8 cellular contexts compared by ENCODE assay signal in the genomic region with DNA sequence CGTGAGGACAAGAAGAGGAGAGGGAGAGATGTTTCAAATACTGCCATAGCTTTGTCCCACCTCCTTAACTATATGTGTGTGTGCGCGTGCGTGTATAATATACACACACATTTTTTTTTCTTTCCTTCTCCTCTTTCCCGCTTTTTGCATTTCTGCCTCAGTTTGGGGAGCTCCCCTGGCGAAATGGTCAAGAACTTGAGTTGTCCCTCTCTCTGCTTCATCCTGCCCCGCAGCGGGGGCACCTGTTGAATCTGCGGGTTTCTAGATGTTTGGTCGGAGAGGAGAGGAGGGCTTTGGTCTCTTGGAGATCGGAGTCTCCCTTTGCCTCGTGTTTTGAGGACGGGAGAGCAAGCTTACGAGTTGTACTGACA. TPM values are rescaled to one million over a fixed set of nuclear protein-coding genes. Genes with fewer than 3 reads are reported as not detected.
DNase-seq lines count a peak whose midpoint lies in the region; ATAC-seq and TF ChIP-seq lines count a peak whose summit lies in the region.

No MANE protein-coding gene starts in this region.

- H3K4me1 ChIP-seq in HEK293 (ENCODE audit: control insufficient read depth, insufficient read depth, low read length): no peaks in the 10 kb centered on the region
- H3K4me1 ChIP-seq in neural progenitor cell: peaks cover 7% of the 10 kb centered on the region

- no peaks in the 10 kb centered on the region for H3K27me3 ChIP-seq in MG63
- H3K27me3 ChIP-seq in neural progenitor cell: no peaks in the 10 kb centered on the region

- peak overlapping the region; percentile 61 for H3K4me3 ChIP-seq in HEK293 (ENCODE audit: low read depth, low read length)
- H3K4me3 ChIP-seq in MG63: peak overlapping the region; percentile 81
- H3K4me3 ChIP-seq in WI38 (ENCODE audit: low read depth, low read length): peak overlapping the region; percentile 74
- peak overlapping the region; percentile 68 to 79 for H3K4me3 ChIP-seq in foreskin fibroblast (ENCODE audit: low read depth in 1 of 2, low read length in 2 of 2)
- peak overlapping the region; percentile 97 for H3K4me3 ChIP-seq in neural progenitor cell

- CTCF ChIA-PET in HEK293 (lab: Yijun Ruan, JAX): no interaction called here

- peak overlapping the region; percentile 90 for H2AFZ ChIP-seq in neural progenitor cell (replicated peaks)

- peak overlapping the region; percentile 89 for H3K4me3 Mint-ChIP-seq in activated CD4-positive, alpha-beta T cell treated with anti-CD3 and anti-CD28 coated beads, Interleukin-2, amount 10 ng/mL, durations not matched to agents 24 days and 14 days
- H3K4me3 Mint-ChIP-seq in neural progenitor cell: peak overlapping the region; percentile 95

- peaks cover 19% of the 10 kb centered on the region for H3K9me3 Mint-ChIP-seq in activated CD4-positive, alpha-beta T cell treated with anti-CD3 and anti-CD28 coated beads, Interleukin-2, amount 10 ng/mL, durations not matched to agents 24 days and 14 days
- peaks cover 21% of the 10 kb centered on the region for H3K9me3 Mint-ChIP-seq in neural progenitor cell

- H3K27ac Mint-ChIP-seq in activated CD4-positive, alpha-beta T cell treated with anti-CD3 and anti-CD28 coated beads, Interleukin-2, amount 10 ng/mL, durations not matched to agents 24 days and 14 days: peak overlapping the region; percentile 77
- peak overlapping the region; percentile 96 for H3K27ac Mint-ChIP-seq in neural progenitor cell

- H3K9ac ChIP-seq in neural progenitor cell: peak overlapping the region; percentile 64

- no peak for ATAC-seq in GM19452 (IDR thresholded peaks at IDR 0.05; ENCODE audit: unreplicated experiment)

- no peaks in the 10 kb centered on the region for H3F3A ChIP-seq in neural progenitor cell (ENCODE audit: low read depth)

- intact Hi-C loops in activated CD4-positive, alpha-beta T cell treated with anti-CD3 and anti-CD28 coated beads, Interleukin-2, amount 10 ng/mL, durations not matched to agents 24 days and 14 days (cut with micrococcal nuclease): loop anchor here (1.0 to 10.0 kb wide), 4 partner anchors 25 to 390 kb away; a partner anchor contains a TSS

- no peaks in the 10 kb centered on the region for H3K27me3 Mint-ChIP-seq in activated CD4-positive, alpha-beta T cell treated with anti-CD3 and anti-CD28 coated beads, Interleukin-2, amount 10 ng/mL, durations not matched to agents 24 days and 14 days
- peaks cover 4% of the 10 kb centered on the region for H3K27me3 Mint-ChIP-seq in neural progenitor cell (ENCODE audit: insufficient read depth, low read depth)

- H3K36me3 ChIP-seq in HEK293 (ENCODE audit: control insufficient read depth in 2 of 2, insufficient read depth in 1 of 2, low read length in 2 of 2) (peaks cover 0 to 23% of the 10 kb centered on the region in 2 experiments; a peak in 1 of 3 replicates), MG63 (peaks cover 27% of the 10 kb centered on the region), neural progenitor cell (peaks cover 12% of the 10 kb centered on the region)

- H3K4me2 ChIP-seq in neural progenitor cell: peak overlapping the region; percentile 93

- POLR2A ChIA-PET in HEK293 (lab: Yijun Ruan, JAX): interaction anchor here (0.9 kb wide), 1 partner anchor 15 kb away, joined by 3 read pairs; no protein-coding TSS in a partner anchor

- H3K79me2 ChIP-seq in neural progenitor cell (ENCODE audit: low read depth): peaks cover 17% of the 10 kb centered on the region

- DNase-seq in activated CD4-positive, alpha-beta T cell treated with anti-CD3 and anti-CD28 coated beads, Interleukin-2, amount 10 ng/mL, durations not matched to agents 24 days and 14 days: no peak
- no peak for DNase-seq in activated CD4-positive, alpha-beta T cell treated with anti-CD3 and anti-CD28 coated beads, Interleukin-2, amount 50 U/mL, for 1 hour
- DNase-seq in MG63: no peak
- peak; percentile 13 to 62 for DNase-seq in foreskin fibroblast
- peak; percentile 41 for DNase-seq in neural progenitor cell (ENCODE audit: low spot score)

- peaks cover 5% of the 10 kb centered on the region for H3K4me1 Mint-ChIP-seq in activated CD4-positive, alpha-beta T cell treated with anti-CD3 and anti-CD28 coated beads, Interleukin-2, amount 10 ng/mL, durations not matched to agents 24 days and 14 days
- H3K4me1 Mint-ChIP-seq in neural progenitor cell: peaks cover 14% of the 10 kb centered on the region

- peaks cover 31% of the 10 kb centered on the region for H3K36me3 Mint-ChIP-seq in activated CD4-positive, alpha-beta T cell treated with anti-CD3 and anti-CD28 coated beads, Interleukin-2, amount 10 ng/mL, durations not matched to agents 24 days and 14 days (ENCODE audit: low read depth)
- peaks cover 31% of the 10 kb centered on the region for H3K36me3 Mint-ChIP-seq in neural progenitor cell

- H3K9me3 ChIP-seq in HEK293 (ENCODE audit: control insufficient read depth, insufficient read depth, low read depth, low read length) (no peaks in the 10 kb centered on the region), MG63 (peaks cover 17% of the 10 kb centered on the region; the same call in 1 of the 2 replicates), neural progenitor cell (ENCODE audit: low read depth) (no peaks in the 10 kb centered on the region)

- peak overlapping the region; percentile 59; the same call in 1 of the 2 replicates for H3K27ac ChIP-seq in HEK293 (ENCODE audit: extremely low read depth, low read depth, low read length)
- no peak overlapping the region for H3K27ac ChIP-seq in neural progenitor cell

- H4K20me1 ChIP-seq in neural progenitor cell (ENCODE audit: low read depth): no peaks in the 10 kb centered on the region

- TF ChIP-seq CTCF in HEK293 (tag by site-specific recombination; IDR thresholded peaks at IDR 0.05) (no peak), WI38 (IDR thresholded peaks at IDR 0.05; ENCODE audit: low read depth, low read length) (no peak), foreskin fibroblast (IDR thresholded peaks at IDR 0.05; ENCODE audit: low read depth, low read length) (no peak), neural progenitor cell (IDR thresholded peaks at IDR 0.05) (no peak)

TF ChIP-seq in HEK293, 187 proteins besides CTCF, POLR2A, EP300 and RAD21:
- TF ChIP-seq, protein P1, sequence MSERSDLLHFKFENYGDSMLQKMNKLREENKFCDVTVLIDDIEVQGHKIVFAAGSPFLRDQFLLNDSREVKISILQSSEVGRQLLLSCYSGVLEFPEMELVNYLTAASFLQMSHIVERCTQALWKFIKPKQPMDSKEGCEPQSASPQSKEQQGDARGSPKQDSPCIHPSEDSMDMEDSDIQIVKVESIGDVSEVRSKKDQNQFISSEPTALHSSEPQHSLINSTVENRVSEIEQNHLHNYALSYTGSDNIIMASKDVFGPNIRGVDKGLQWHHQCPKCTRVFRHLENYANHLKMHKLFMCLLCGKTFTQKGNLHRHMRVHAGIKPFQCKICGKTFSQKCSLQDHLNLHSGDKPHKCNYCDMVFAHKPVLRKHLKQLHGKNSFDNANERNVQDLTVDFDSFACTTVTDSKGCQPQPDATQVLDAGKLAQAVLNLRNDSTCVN (tag by site-specific recombination; optimal IDR thresholded peaks at IDR 0.05): peak; percentile 16
- TF ChIP-seq BCL11B (tag by site-specific recombination; IDR thresholded peaks at IDR 0.05; ENCODE audit: low read depth): no peak
- peak; percentile 31; the same call in 1 of the 2 replicates for TF ChIP-seq ZBTB20 (tag by site-specific recombination; IDR thresholded peaks at IDR 0.05)
- TF ChIP-seq ZNF366 (tag by site-specific recombination; conservative IDR thresholded peaks at IDR 0.05): no peak
- TF ChIP-seq, protein P2, sequence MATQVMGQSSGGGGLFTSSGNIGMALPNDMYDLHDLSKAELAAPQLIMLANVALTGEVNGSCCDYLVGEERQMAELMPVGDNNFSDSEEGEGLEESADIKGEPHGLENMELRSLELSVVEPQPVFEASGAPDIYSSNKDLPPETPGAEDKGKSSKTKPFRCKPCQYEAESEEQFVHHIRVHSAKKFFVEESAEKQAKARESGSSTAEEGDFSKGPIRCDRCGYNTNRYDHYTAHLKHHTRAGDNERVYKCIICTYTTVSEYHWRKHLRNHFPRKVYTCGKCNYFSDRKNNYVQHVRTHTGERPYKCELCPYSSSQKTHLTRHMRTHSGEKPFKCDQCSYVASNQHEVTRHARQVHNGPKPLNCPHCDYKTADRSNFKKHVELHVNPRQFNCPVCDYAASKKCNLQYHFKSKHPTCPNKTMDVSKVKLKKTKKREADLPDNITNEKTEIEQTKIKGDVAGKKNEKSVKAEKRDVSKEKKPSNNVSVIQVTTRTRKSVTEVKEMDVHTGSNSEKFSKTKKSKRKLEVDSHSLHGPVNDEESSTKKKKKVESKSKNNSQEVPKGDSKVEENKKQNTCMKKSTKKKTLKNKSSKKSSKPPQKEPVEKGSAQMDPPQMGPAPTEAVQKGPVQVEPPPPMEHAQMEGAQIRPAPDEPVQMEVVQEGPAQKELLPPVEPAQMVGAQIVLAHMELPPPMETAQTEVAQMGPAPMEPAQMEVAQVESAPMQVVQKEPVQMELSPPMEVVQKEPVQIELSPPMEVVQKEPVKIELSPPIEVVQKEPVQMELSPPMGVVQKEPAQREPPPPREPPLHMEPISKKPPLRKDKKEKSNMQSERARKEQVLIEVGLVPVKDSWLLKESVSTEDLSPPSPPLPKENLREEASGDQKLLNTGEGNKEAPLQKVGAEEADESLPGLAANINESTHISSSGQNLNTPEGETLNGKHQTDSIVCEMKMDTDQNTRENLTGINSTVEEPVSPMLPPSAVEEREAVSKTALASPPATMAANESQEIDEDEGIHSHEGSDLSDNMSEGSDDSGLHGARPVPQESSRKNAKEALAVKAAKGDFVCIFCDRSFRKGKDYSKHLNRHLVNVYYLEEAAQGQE (tag by site-specific recombination; IDR thresholded peaks at IDR 0.05): no peak
- TF ChIP-seq YY2 (tag by site-specific recombination; IDR thresholded peaks at IDR 0.05): no peak
- TF ChIP-seq ZNF302 (tag by site-specific recombination; IDR thresholded peaks at IDR 0.05; ENCODE audit: low read depth): no peak
- TF ChIP-seq ZNF341 (tag by site-specific recombination; IDR thresholded peaks at IDR 0.05; ENCODE audit: low read depth): no peak
- TF ChIP-seq SCRT1 (tag by site-specific recombination; IDR thresholded peaks at IDR 0.05; ENCODE audit: borderline replicate concordance): peak; percentile 86
- peak; percentile 92 for TF ChIP-seq SCRT2 (tag by site-specific recombination; IDR thresholded peaks at IDR 0.05)

RNA-seq across cellular contexts. Expression of a gene that starts 0.5 kb away (rescaled TPM):
- total RNA-seq in activated CD4-positive, alpha-beta T cell treated with anti-CD3 and anti-CD28 coated beads, Interleukin-2, amount 10 ng/mL, durations not matched to agents 24 days and 14 days: 31.7 and 32.3 TPM in 2 replicates
- 51.1 and 76.6 TPM in 2 replicates for total RNA-seq in MG63 (2014; rRNA removed; shearing (Covaris generic); ENCODE audit: low replicate concordance)
- total RNA-seq in neural progenitor cell (ENCODE audit: low replicate concordance): 46.7 and 56.3 TPM in 2 replicates

Comparison
In these comparisons a context has a peak if more than half of its experiments do, and no peak if none do; other contexts are left out.
1. DNase-seq: peak in foreskin fibroblast (2 of 2) and neural progenitor cell (single experiment); none in activated CD4-positive, alpha-beta T cell treated with anti-CD3 and anti-CD28 coated beads, Interleukin-2, amount 10 ng/mL, durations not matched to agents 24 days and 14 days (single experiment), activated CD4-positive, alpha-beta T cell treated with anti-CD3 and anti-CD28 coated beads, Interleukin-2, amount 50 U/mL, for 1 hour (single experiment) and MG63 (single experiment).
2. Peak in every context shown above with its lines, with median percentiles within 50 percentile points of each other: H3K4me3 ChIP-seq.